Comparison of ENCODE assay signal across 8 cellular contexts in genomic region chr19:17511724-17512573, GRCh38.
A peak's percentile ranks its signal among the peaks of the same experiment; 100 is the strongest.
DNase-seq lines count a peak whose midpoint lies in the region; ATAC-seq, FAIRE-seq and TF ChIP-seq lines count a peak whose summit lies in the region.

No MANE protein-coding gene starts in this region.

- DNase-seq in NCI-H2171 (lab: John Stamatoyannopoulos, UW) (peak; percentile 69), kidney tubule cell (ENCODE audit: low spot score) (peak; percentile 82)
- DNase-seq in activated CD4-positive, CD25-positive, alpha-beta regulatory T cell treated with anti-CD3 and anti-CD28 coated beads, Interleukin-2, amount 50 U/mL, for 16 hours (ENCODE audit: low read depth, low spot score): peak; percentile 65
- peak; percentile 79 to 87 for DNase-seq in central memory CD8-positive, alpha-beta T cell (ENCODE audit: low spot score in 2 of 2)
- DNase-seq in stimulated activated CD4-positive, alpha-beta T cell treated with anti-CD3 and anti-CD28 coated beads, Interleukin-1b, Interleukin-23, amount 100 ng/mL, for 1 hour (ENCODE audit: low read depth in 2 of 2): peak; percentile 52 to 66

- ATAC-seq in GM18505 (IDR thresholded peaks at IDR 0.05; ENCODE audit: unreplicated experiment) (peak; percentile 52), HG02973 (IDR thresholded peaks at IDR 0.05; ENCODE audit: unreplicated experiment) (peak; percentile 58)
- peak; percentile 75 for ATAC-seq in central memory CD8-positive, alpha-beta T cell (replicated peaks; ENCODE audit: extremely low read depth, poor library complexity, severe bottlenecking)

- FAIRE-seq in A204.1 (lab: Jason Lieb, UNC): peak; percentile 16

- H3K4me1 Mint-ChIP-seq in central memory CD8-positive, alpha-beta T cell: peaks cover 38% of the 10 kb centered on the region

- peak; percentile 32 for TF ChIP-seq POLR2A in GM18505 (IDR thresholded peaks at IDR 0.05; ENCODE audit: borderline replicate concordance, extremely low read depth, insufficient read depth, insufficient read length)

- H3K4me3 Mint-ChIP-seq in central memory CD8-positive, alpha-beta T cell: peak overlapping the region; percentile 97

- H3K27ac Mint-ChIP-seq in central memory CD8-positive, alpha-beta T cell (ENCODE audit: low read depth): peak overlapping the region; percentile 74

- H3K9me3 Mint-ChIP-seq in central memory CD8-positive, alpha-beta T cell: no peaks in the 10 kb centered on the region

- H3K36me3 Mint-ChIP-seq in central memory CD8-positive, alpha-beta T cell (ENCODE audit: insufficient read depth): peaks cover 20% of the 10 kb centered on the region

- no peaks in the 10 kb centered on the region for H3K27me3 Mint-ChIP-seq in central memory CD8-positive, alpha-beta T cell

Comparison
In these comparisons a context has a peak if more than half of its experiments do, and no peak if none do; other contexts are left out.
1. Peak in every context shown above with its lines: DNase-seq and ATAC-seq.